In genomic region chr22:20839354-20839753, GRCh38 we compare ENCODE assay signal across 1 cellular context.
TF ChIP-seq lines count a peak whose summit lies in the region.
"Not testable (repeated sequence)": the region's sequence is repeated elsewhere in the genome, so short reads cannot be mapped to it uniquely, and the experiment has no call there.

No MANE protein-coding gene starts in this region.

TF ChIP-seq in K562, 482 proteins besides CTCF, POLR2A, EP300 and RAD21 (continued from another document):
- TF ChIP-seq ZNF511 (CRISPR knock-in tag; IDR thresholded peaks at IDR 0.05) = peak; percentile 74; the same call in 1 of the 2 replicates
- 0 out of 2 replicates have a peak, but pooled peaks have one; percentile 41 for TF ChIP-seq ZC3H4 (CRISPR knock-in tag; IDR thresholded peaks at IDR 0.05; ENCODE audit: borderline replicate concordance)
- TF ChIP-seq TEAD4 (IDR thresholded peaks at IDR 0.05; ENCODE audit: low read length); BRCA1 (IDR thresholded peaks at IDR 0.05): not testable (repeated sequence)
- TF ChIP-seq TEAD4 (CRISPR knock-in tag; IDR thresholded peaks at IDR 0.05; ENCODE audit: borderline replicate concordance) = peak; percentile 89; the same call in 1 of the 2 replicates
- TF ChIP-seq ZFX (CRISPR knock-in tag; IDR thresholded peaks at IDR 0.05) = peak; percentile 19; the same call in 1 of the 2 replicates
- peak; percentile 71; the same call in 1 of the 2 replicates for TF ChIP-seq BRCA1 (CRISPR knock-in tag; IDR thresholded peaks at IDR 0.05)
TF ChIP-seq in K562: peak in this region for 9; not testable (repeated sequence) for 473.
